9 cellular contexts compared by ENCODE assay signal in genomic region chr6:53335224-53335994, GRCh38. TPM values are rescaled to one million over a fixed set of nuclear protein-coding genes. Genes with fewer than 3 reads are reported as not detected.
DNase-seq lines count a peak whose midpoint lies in the region; ATAC-seq and TF ChIP-seq lines count a peak whose summit lies in the region.
"Had no signal": no experiment of that assay in that cellular context is flagged by ENCODE, and none has a peak within 500 bp of the region (broad histone marks: within the 10 kb centered on the region; RNA-seq: fewer than 3 reads in every experiment).

No MANE protein-coding gene starts in this region.

- 76 to 83% methylated on average over 12 of the region's 12 CpGs for WGBS in aorta, 2 donors

- H3K4me3 ChIP-seq in GM12865 (ENCODE audit: low read depth, low read length) (peak overlapping the region; percentile 58), aorta (ENCODE audit: low read length in 2 of 2) (no peak overlapping the region)

- H3K4me3 Mint-ChIP-seq in natural killer cell = peak overlapping the region; percentile 89

- no peaks in the 10 kb centered on the region for H3K36me3 Mint-ChIP-seq in natural killer cell

- TF ChIP-seq CTCF in GM12865 (IDR thresholded peaks at IDR 0.05; ENCODE audit: insufficient read depth, low read depth, low read length, missing control alignments) = no peak
- no peak for TF ChIP-seq CTCF in natural killer cell (IDR thresholded peaks at IDR 0.05)

- no peaks in the 10 kb centered on the region for H3K27me3 ChIP-seq in aorta (ENCODE audit: control insufficient read depth in 1 of 2, insufficient read depth in 2 of 2, low read length in 1 of 2)

- H3K36me3 ChIP-seq in aorta (ENCODE audit: control insufficient read depth in 1 of 2, insufficient read depth in 2 of 2, low read length in 1 of 2) = no peaks in the 10 kb centered on the region

- DNase-seq in GM12865 (ENCODE audit: low read depth) (peak; percentile 94), NCI-H510A treated with DMSO at 0.1 percent for 48 hours (lab: John Stamatoyannopoulos, UW) (peak; percentile 96), natural killer cell (peak; percentile 51), aorta (no peak), GOT3 (lab: John Stamatoyannopoulos, UW) (no peak), foreskin melanocyte (no peak)
- DNase-seq in activated T-helper 1 cell treated with anti-CD3 and anti-CD28 coated beads, Interleukin-2, amount 50 U/mL, for 16 hours (ENCODE audit: low read depth in 1 of 2, low spot score in 1 of 2) = peak; percentile 48 to 51

- intact Hi-C loops in natural killer cell (cut with micrococcal nuclease) (loop anchor here (1.0 to 2.0 kb wide), 2 partner anchors 14 to 23 kb away; no protein-coding TSS in a partner anchor), aorta (cut with DNase I) (no loop called here)

- H3K4me1 Mint-ChIP-seq in natural killer cell = peaks cover 89% of the 10 kb centered on the region in 2 donors

- H3K27ac ChIP-seq in aorta (ENCODE audit: low read depth in 1 of 2, low read length in 2 of 2) = no peak overlapping the region

- H3K9me3 ChIP-seq in aorta (ENCODE audit: control insufficient read depth, low read length) = no peaks in the 10 kb centered on the region

- no peaks in the 10 kb centered on the region for H3K27me3 Mint-ChIP-seq in natural killer cell (ENCODE audit: low read depth in 2 of 2)

- peak; percentile 91 for ATAC-seq in GM21723 (IDR thresholded peaks at IDR 0.05; ENCODE audit: unreplicated experiment)
- peak; percentile 85 to 90 (median 87) for ATAC-seq in natural killer cell
- ATAC-seq in aorta (ENCODE audit: low FRiP score) = peak; percentile 44
- ATAC-seq: HCT116 had no signal

- no peaks in the 10 kb centered on the region for H3K4me1 ChIP-seq in aorta (ENCODE audit: control insufficient read depth in 1 of 2, insufficient read depth in 2 of 2, low read length in 2 of 2)

- no peaks in the 10 kb centered on the region for H3K9me3 Mint-ChIP-seq in natural killer cell

- peak overlapping the region; percentile 98 to 99 for H3K27ac Mint-ChIP-seq in natural killer cell

RNA-seq across cellular contexts. Expression of gene ELOVL5, which starts 13.3 kb away (rescaled TPM):
- total RNA-seq in natural killer cell (10 to 100 TPM; 72.1 to 99.5 (median 73.7) TPM), aorta (10 to 100 TPM; 62.0 to 75.5 TPM)
- 10 to 100 TPM; 22.8 to 30.0 TPM for polyA plus RNA-seq in aorta

Comparison
In these comparisons a context has a peak if more than half of its experiments do, and no peak if none do; other contexts are left out.
1. DNase-seq: peak in GM12865 (single experiment), NCI-H510A treated with DMSO at 0.1 percent for 48 hours (single experiment), activated T-helper 1 cell treated with anti-CD3 and anti-CD28 coated beads, Interleukin-2, amount 50 U/mL, for 16 hours (2 of 2) and natural killer cell (single experiment); none in aorta (0 of 2), GOT3 (single experiment) and foreskin melanocyte (single experiment).
2. Peak in every context shown above with its lines, with median percentiles within 50 percentile points of each other: ATAC-seq.